In genomic region chr7:47638679-47639306, GRCh38 we compare ENCODE assay signal across 1 cellular context.
TF ChIP-seq lines count a peak whose summit lies in the region.

No MANE protein-coding gene starts in this region.

TF ChIP-seq in HepG2, 621 proteins besides CTCF, POLR2A, EP300 and RAD21 (continued from another document):
- TF ChIP-seq ARID5B (CRISPR knock-in tag; IDR thresholded peaks at IDR 0.05) (peak; percentile 71), ERF (CRISPR knock-in tag; IDR thresholded peaks at IDR 0.05) (no peak), ZNF674 (CRISPR knock-in tag; IDR thresholded peaks at IDR 0.05; ENCODE audit: low read depth) (no peak), ZNF20 (CRISPR knock-in tag; IDR thresholded peaks at IDR 0.05) (no peak), NR2F6 (IDR thresholded peaks at IDR 0.05) (no peak), NR2F6 (CRISPR knock-in tag; IDR thresholded peaks at IDR 0.05) (peak; percentile 27; the same call in 1 of the 2 replicates), ZNF567 (CRISPR knock-in tag; IDR thresholded peaks at IDR 0.05; ENCODE audit: borderline replicate concordance) (no peak), ZNF501 (CRISPR knock-in tag; IDR thresholded peaks at IDR 0.05) (peak; percentile 41; the same call in 1 of the 2 replicates), XRCC5 (optimal IDR thresholded peaks at IDR 0.05; ENCODE audit: low read length) (peak; percentile 20), ADNP (CRISPR knock-in tag; IDR thresholded peaks at IDR 0.05) (no peak), JUNB (CRISPR knock-in tag; IDR thresholded peaks at IDR 0.05; ENCODE audit: borderline replicate concordance) (no peak), FOXA3 (CRISPR knock-in tag; IDR thresholded peaks at IDR 0.05) (peak; percentile 65), ZBTB39 (CRISPR knock-in tag; IDR thresholded peaks at IDR 0.05) (no peak)
